ENCODE assay signal across 8 cellular contexts in the genomic region with DNA sequence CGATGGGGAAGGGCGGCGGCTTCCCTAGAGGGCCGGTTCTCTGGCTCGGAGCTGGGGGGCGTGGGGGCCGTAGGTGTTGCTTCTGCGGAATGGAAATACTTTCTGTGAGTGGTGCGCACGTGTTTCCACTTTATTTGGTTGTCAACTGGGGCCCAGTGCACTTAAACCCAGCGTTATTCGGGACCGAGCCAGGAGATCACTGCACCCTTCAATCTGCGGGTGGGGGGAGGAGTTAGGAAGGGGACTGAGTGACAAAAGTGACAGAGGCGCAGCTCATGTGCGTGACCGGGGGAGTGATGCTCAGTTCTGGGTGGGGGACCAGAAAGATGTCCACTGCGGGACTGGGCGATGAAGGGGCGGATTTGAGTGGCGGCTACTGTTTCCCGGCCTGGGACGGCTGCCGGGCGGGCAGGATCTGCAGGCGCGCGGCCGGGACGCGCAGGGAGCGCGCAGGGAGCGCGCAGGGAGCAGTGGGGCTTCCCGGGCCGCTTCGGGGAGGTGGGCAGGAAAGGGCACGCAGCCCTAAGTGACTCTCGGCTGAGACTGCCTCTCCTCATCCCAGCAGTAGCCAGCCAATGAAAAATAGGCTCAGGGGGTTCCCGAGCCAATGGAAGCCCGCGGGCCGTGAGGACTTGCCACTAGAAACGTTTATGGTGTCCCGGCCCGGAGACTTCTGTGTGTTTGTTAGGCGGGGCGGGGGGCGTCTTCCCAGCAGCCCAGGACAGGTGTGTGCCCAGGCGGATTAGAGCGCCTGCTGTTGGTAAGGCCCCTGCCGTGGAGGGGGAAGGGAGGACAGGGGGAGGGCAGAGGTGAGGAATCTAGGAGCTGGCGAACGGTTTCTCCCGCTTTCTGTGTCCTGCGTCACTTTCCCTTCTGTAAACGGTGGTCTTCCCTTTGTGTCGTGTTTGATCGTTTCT. TPM values are rescaled to one million over a fixed set of nuclear protein-coding genes. Genes with fewer than 3 reads are reported as not detected.
DNase-seq lines count a peak whose midpoint lies in the region; ATAC-seq lines count a peak whose summit lies in the region.

No MANE protein-coding gene starts in this region.

- DNase-seq in DMS53 treated with DMSO at 0.1 percent for 48 hours (lab: John Stamatoyannopoulos, UW; ENCODE audit: unreplicated experiment): peak; percentile 92
- DNase-seq in NCI-H1436 (lab: John Stamatoyannopoulos, UW): peak; percentile 82
- DNase-seq in cerebellar cortex (ENCODE audit: low spot score): peak; percentile 22
- peak; percentile 89 to 93 for DNase-seq in left colon
- DNase-seq in stimulated activated CD4-positive, alpha-beta T cell treated with anti-CD3 and anti-CD28 coated beads, Interleukin-2, amount 100 ng/mL, for 24 hours: peak; percentile 68
- no peak for DNase-seq in SIG-M5 treated with dmso at 0.1 percent for 504 hours (lab: John Stamatoyannopoulos, UW; ENCODE audit: unreplicated experiment)

- intact Hi-C loops in left colon (cut with DNase I, micrococcal nuclease): loop anchor here in 1 of 2 donors (10.0 kb wide), 1 partner anchor 56 kb away; a partner anchor contains a TSS

- peak; percentile 47 to 49 for ATAC-seq in activated CD4-positive, CD25-positive, alpha-beta regulatory T cell treated with anti-CD3 and anti-CD28 coated beads, Interleukin-2, amount 50 U/mL, for 24 hours
- ATAC-seq in left colon: peak; percentile 53
- no peak for ATAC-seq in HG02759 (IDR thresholded peaks at IDR 0.05; ENCODE audit: unreplicated experiment)

RNA-seq across cellular contexts. Expression of a gene that starts 54.3 kb away (rescaled TPM):
- 10 to 100 TPM; 31.8 to 33.4 TPM for total RNA-seq in left colon
